ENCODE assay signal across 29 cellular contexts in genomic region chr6:20486641-20487040, GRCh38.
"Had no signal": no experiment of that assay in that cellular context is flagged by ENCODE, and none has a peak within 500 bp of the region (broad histone marks: within the 10 kb centered on the region; RNA-seq: fewer than 3 reads in every experiment).

No MANE protein-coding gene starts in this region.

- H3K27me3 ChIP-seq: neural progenitor cell, neutrophil, ovary, right atrium auricular region, right lobe of liver, tibial nerve, upper lobe of left lung, vagina had no signal

- H3K36me3 ChIP-seq: ovary had no signal

- H3K9me3 Mint-ChIP-seq: naive thymus-derived CD8-positive, alpha-beta T cell; nephron progenitor cell; neural progenitor cell; stimulated activated memory B cell treated with anti-CD40 and anti-IgM and Interleukin-4, amounts not matched to agents 10 μg/mL and 1 μg/mL and 100 μg/mL, for 72 hours; stimulated activated naive CD8-positive, alpha-beta T cell treated with anti-CD3 and anti-CD28 coated beads, Interleukin-15, amount 100 ng/mL, for 72 hours had no signal

- H3K4me3 Mint-ChIP-seq: naive thymus-derived CD8-positive, alpha-beta T cell; nephron progenitor cell; neural progenitor cell; stimulated activated memory B cell treated with anti-CD40 and anti-IgM and Interleukin-4, amounts not matched to agents 10 μg/mL and 1 μg/mL and 100 μg/mL, for 72 hours; stimulated activated naive CD8-positive, alpha-beta T cell treated with anti-CD3 and anti-CD28 coated beads, Interleukin-15, amount 100 ng/mL, for 72 hours had no signal

- H3K27ac ChIP-seq: lower lobe of right lung, neural progenitor cell, ovary, right atrium auricular region, right lobe of liver, tibial nerve, upper lobe of left lung, vagina had no signal

- H3K27ac Mint-ChIP-seq: naive thymus-derived CD8-positive, alpha-beta T cell; nephron progenitor cell; neural progenitor cell; progenitor cell of endocrine pancreas; stimulated activated memory B cell treated with anti-CD40 and anti-IgM and Interleukin-4, amounts not matched to agents 10 μg/mL and 1 μg/mL and 100 μg/mL, for 72 hours had no signal

- H3K4me1 Mint-ChIP-seq: naive thymus-derived CD8-positive, alpha-beta T cell; stimulated activated memory B cell treated with anti-CD40 and anti-IgM and Interleukin-4, amounts not matched to agents 10 μg/mL and 1 μg/mL and 100 μg/mL, for 72 hours had no signal

- FAIRE-seq: keratinocyte had no signal

- H3K27me3 Mint-ChIP-seq: naive thymus-derived CD8-positive, alpha-beta T cell; progenitor cell of endocrine pancreas; stimulated activated memory B cell treated with anti-CD40 and anti-IgM and Interleukin-4, amounts not matched to agents 10 μg/mL and 1 μg/mL and 100 μg/mL, for 72 hours; stimulated activated naive CD8-positive, alpha-beta T cell treated with anti-CD3 and anti-CD28 coated beads, Interleukin-15, amount 100 ng/mL, for 72 hours had no signal

- H3K4me1 ChIP-seq: lower lobe of right lung, right atrium auricular region, right lobe of liver, vagina had no signal

- ATAC-seq: left cardiac atrium; left lobe of liver; left ventricle myocardium superior; lower lobe of right lung; naive thymus-derived CD8-positive, alpha-beta T cell; right lobe of liver; stimulated activated memory B cell treated with anti-CD40 and anti-IgM and Interleukin-4, amounts not matched to agents 10 μg/mL and 1 μg/mL and 100 μg/mL, for 72 hours; stimulated activated naive CD8-positive, alpha-beta T cell treated with anti-CD3 and anti-CD28 coated beads, Interleukin-15, amount 100 ng/mL, for 72 hours had no signal

- DNase-seq: kidney glomerular epithelial cell; left cardiac atrium; left ventricle myocardium superior; lower lobe of right lung; mammary epithelial cell; mesenchymal stem cell; naive thymus-derived CD8-positive, alpha-beta T cell; nephron progenitor cell; occipital lobe; ovary; right lobe of liver; stimulated activated CD4-positive, alpha-beta T cell treated with anti-CD3 and anti-CD28 coated beads, Interleukin-1b, Interleukin-23, amount 100 ng/mL, for 48 hours; stimulated activated CD4-positive, alpha-beta T cell treated with anti-CD3 and anti-CD28 coated beads, Interleukin-2, amount 100 ng/mL, for 48 hours; stimulated activated CD4-positive, alpha-beta T cell treated with anti-CD3 and anti-CD28 coated beads, Interleukin-4, amount 100 ng/mL, for 4 hours; stimulated activated CD8-positive, alpha-beta memory T cell treated with anti-CD3 and anti-CD28 coated beads, Interleukin-4, amount 100 ng/mL, for 48 hours; stimulated activated naive CD4-positive, alpha-beta T cell treated with Interleukin-2 at 50 U/mL for 16 hours; stimulated activated naive CD8-positive, alpha-beta T cell treated with anti-CD3 and anti-CD28 coated beads, Interleukin-15, amount 100 ng/mL, for 72 hours; substantia nigra; upper lobe of left lung had no signal

- H3K4me3 ChIP-seq: lower lobe of right lung, neural progenitor cell, ovary, right atrium auricular region, right lobe of liver, smooth muscle cell, tibial nerve, upper lobe of left lung, vagina had no signal

- H3K9me3 ChIP-seq: lower lobe of right lung, neutrophil, ovary, right atrium auricular region, right lobe of liver, tibial nerve, upper lobe of left lung, vagina had no signal
